Comparison of ENCODE assay signal across 13 cellular contexts in genomic region chr16:12059216-12059769, GRCh38.
DNase-seq lines count a peak whose midpoint lies in the region; ATAC-seq and TF ChIP-seq lines count a peak whose summit lies in the region.
"Had no signal": no experiment of that assay in that cellular context is flagged by ENCODE, and none has a peak within 500 bp of the region (broad histone marks: within the 10 kb centered on the region; RNA-seq: fewer than 3 reads in every experiment).

No MANE protein-coding gene starts in this region.

- TF ChIP-seq CTCF in left ventricle myocardium inferior (IDR thresholded peaks at IDR 0.05; ENCODE audit: borderline replicate concordance) = no peak
- TF ChIP-seq CTCF in suprapubic skin (IDR thresholded peaks at IDR 0.05) = no peak

- WGBS in suprapubic skin = 71% methylated on average over 9 of the region's 10 CpGs

- peak overlapping the region; percentile 81 for H3K27ac ChIP-seq in Karpas-422 (ENCODE audit: low read length)
- H3K27ac ChIP-seq in left ventricle myocardium inferior (replicated peaks) = peak overlapping the region; percentile 27
- peak overlapping the region; percentile 1 for H3K27ac ChIP-seq in suprapubic skin

- CTCF ChIA-PET in activated CD4-positive, alpha-beta T cell treated with anti-CD3 and anti-CD28 coated beads for 36 hours (lab: Charles Lee) = interaction anchor here (1.8 kb wide), 1 partner anchor 9 kb away, joined by 9 read pairs; no protein-coding TSS in a partner anchor
- CTCF ChIA-PET in activated naive CD4-positive, alpha-beta T cell treated with anti-CD3 and anti-CD28 coated beads for 36 hours (lab: Charles Lee) = interaction anchor here (2.4 kb wide), 1 partner anchor 9 kb away, joined by 11 read pairs; no protein-coding TSS in a partner anchor

- H3K27me3 ChIP-seq in Karpas-422 (ENCODE audit: low read length) (no peaks in the 10 kb centered on the region), left ventricle myocardium inferior (ENCODE audit: low read depth) (no peaks in the 10 kb centered on the region), suprapubic skin (no peaks in the 10 kb centered on the region)

- H3K4me3 Mint-ChIP-seq in activated CD4-positive, alpha-beta T cell treated with anti-CD3 and anti-CD28 coated beads for 36 hours = no peak overlapping the region
- no peak overlapping the region for H3K4me3 Mint-ChIP-seq in activated naive CD4-positive, alpha-beta T cell treated with anti-CD3 and anti-CD28 coated beads for 36 hours

- no peak overlapping the region for H2AFZ ChIP-seq in Karpas-422 (ENCODE audit: low read length)

- H3K36me3 ChIP-seq in Karpas-422 (ENCODE audit: insufficient read depth, low read length) (no peaks in the 10 kb centered on the region), left ventricle myocardium inferior (peaks cover 4% of the 10 kb centered on the region), suprapubic skin (peaks cover 9% of the 10 kb centered on the region)
- H3K36me3 ChIP-seq: HAP-1 had no signal

- H3K4me1 ChIP-seq in Karpas-422 (ENCODE audit: low read length) (peaks cover 23% of the 10 kb centered on the region), left ventricle myocardium inferior (peaks cover 32% of the 10 kb centered on the region), suprapubic skin (peaks cover 42% of the 10 kb centered on the region)
- H3K4me1 ChIP-seq: HAP-1 had no signal

- peak overlapping the region; percentile 34 for H3K27ac Mint-ChIP-seq in activated CD4-positive, alpha-beta T cell treated with anti-CD3 and anti-CD28 coated beads for 36 hours
- H3K27ac Mint-ChIP-seq in activated naive CD4-positive, alpha-beta T cell treated with anti-CD3 and anti-CD28 coated beads for 36 hours = no peak overlapping the region

- H3K9ac ChIP-seq in Karpas-422 (ENCODE audit: low read length) = peak overlapping the region; percentile 23

- H4K20me1 ChIP-seq in Karpas-422 (ENCODE audit: insufficient read depth, low read depth, low read length) = no peaks in the 10 kb centered on the region

- ATAC-seq in activated CD4-positive, alpha-beta T cell treated with anti-CD3 and anti-CD28 coated beads for 36 hours = no peak

- H3K79me2 ChIP-seq in Karpas-422 (ENCODE audit: low read length) = no peaks in the 10 kb centered on the region

- intact Hi-C loops in activated CD4-positive, alpha-beta T cell treated with anti-CD3 and anti-CD28 coated beads for 36 hours (cut with DNase I, micrococcal nuclease) = no loop called here
- intact Hi-C loops in left ventricle myocardium inferior (cut with micrococcal nuclease) = no loop called here
- intact Hi-C loops in activated naive CD4-positive, alpha-beta T cell treated with anti-CD3 and anti-CD28 coated beads for 36 hours (cut with micrococcal nuclease) = no loop called here

- DNase-seq in activated CD4-positive, alpha-beta T cell treated with anti-CD3 and anti-CD28 coated beads for 36 hours = no peak
- DNase-seq in activated CD4-positive, alpha-beta T cell treated with anti-CD3 and anti-CD28 coated beads for 48 hours = no peak
- peak; percentile 59 for DNase-seq in Karpas-422
- peak; percentile 28 for DNase-seq in left ventricle myocardium inferior
- peak in 1 of 2 donors; percentile 58 for DNase-seq in suprapubic skin (ENCODE audit: low spot score in 2 of 2)
- DNase-seq in activated naive CD4-positive, alpha-beta T cell treated with anti-CD3 and anti-CD28 coated beads for 36 hours = no peak
- DNase-seq in mucosa of gallbladder (ENCODE audit: low spot score) = no peak
- no peak for DNase-seq in activated gamma-delta T cell (lab: John Stamatoyannopoulos, UW)
- DNase-seq: activated CD4-positive, alpha-beta T cell treated with anti-CD3 and anti-CD28 coated beads for 1 hour; DMS153; NCI-H146; NCI-H774 had no signal

- TF ChIP-seq EP300 in suprapubic skin (IDR thresholded peaks at IDR 0.05) = no peak

- H3K4me3 ChIP-seq in Karpas-422 (ENCODE audit: low read length) (peak overlapping the region; percentile 14; the same call in 1 of the 2 replicates), left ventricle myocardium inferior (no peak overlapping the region), suprapubic skin (no peak overlapping the region)
- H3K4me3 ChIP-seq: HAP-1 had no signal

- peaks cover 18% of the 10 kb centered on the region for H3K4me1 Mint-ChIP-seq in activated CD4-positive, alpha-beta T cell treated with anti-CD3 and anti-CD28 coated beads for 36 hours
- H3K4me1 Mint-ChIP-seq in activated naive CD4-positive, alpha-beta T cell treated with anti-CD3 and anti-CD28 coated beads for 36 hours (ENCODE audit: low read depth) = peaks cover 13% of the 10 kb centered on the region

- H3K4me2 ChIP-seq in Karpas-422 (ENCODE audit: low read depth, low read length, poor library complexity, severe bottlenecking) = peak overlapping the region; percentile 54

- POLR2A ChIA-PET in activated CD4-positive, alpha-beta T cell treated with anti-CD3 and anti-CD28 coated beads for 36 hours (lab: Charles Lee) = no interaction called here

- H3K27me3 Mint-ChIP-seq in activated CD4-positive, alpha-beta T cell treated with anti-CD3 and anti-CD28 coated beads for 36 hours = no peaks in the 10 kb centered on the region
- H3K27me3 Mint-ChIP-seq in activated naive CD4-positive, alpha-beta T cell treated with anti-CD3 and anti-CD28 coated beads for 36 hours (ENCODE audit: low read depth) = no peaks in the 10 kb centered on the region

- H3K9me3 ChIP-seq in Karpas-422 (ENCODE audit: low read length) (no peaks in the 10 kb centered on the region), left ventricle myocardium inferior (replicated peaks) (no peaks in the 10 kb centered on the region), suprapubic skin (no peaks in the 10 kb centered on the region)
- H3K9me3 ChIP-seq: HAP-1 had no signal

- no peaks in the 10 kb centered on the region for H3K36me3 Mint-ChIP-seq in activated CD4-positive, alpha-beta T cell treated with anti-CD3 and anti-CD28 coated beads for 36 hours (ENCODE audit: low read depth)
- H3K36me3 Mint-ChIP-seq in activated naive CD4-positive, alpha-beta T cell treated with anti-CD3 and anti-CD28 coated beads for 36 hours (ENCODE audit: low read depth) = no peaks in the 10 kb centered on the region

- no peaks in the 10 kb centered on the region for H3K9me2 ChIP-seq in Karpas-422 (replicated peaks; ENCODE audit: insufficient read depth, low read length)

- H3K9me3 Mint-ChIP-seq in activated CD4-positive, alpha-beta T cell treated with anti-CD3 and anti-CD28 coated beads for 36 hours (ENCODE audit: low read depth) = no peaks in the 10 kb centered on the region
- no peaks in the 10 kb centered on the region for H3K9me3 Mint-ChIP-seq in activated naive CD4-positive, alpha-beta T cell treated with anti-CD3 and anti-CD28 coated beads for 36 hours

- no peak for TF ChIP-seq POLR2A in suprapubic skin (IDR thresholded peaks at IDR 0.05)

Comparison
In these comparisons a context has a peak if more than half of its experiments do, and no peak if none do; other contexts are left out.
1. DNase-seq: peak in Karpas-422 (single experiment) and left ventricle myocardium inferior (single experiment); none in activated CD4-positive, alpha-beta T cell treated with anti-CD3 and anti-CD28 coated beads for 36 hours (single experiment), activated CD4-positive, alpha-beta T cell treated with anti-CD3 and anti-CD28 coated beads for 48 hours (single experiment), activated naive CD4-positive, alpha-beta T cell treated with anti-CD3 and anti-CD28 coated beads for 36 hours (single experiment), mucosa of gallbladder (single experiment) and activated gamma-delta T cell (single experiment).
2. H3K27ac ChIP-seq: peak in every context shown above with its lines; median percentile 81 in Karpas-422; 27 in left ventricle myocardium inferior; 1 in suprapubic skin.